In the genomic region with DNA sequence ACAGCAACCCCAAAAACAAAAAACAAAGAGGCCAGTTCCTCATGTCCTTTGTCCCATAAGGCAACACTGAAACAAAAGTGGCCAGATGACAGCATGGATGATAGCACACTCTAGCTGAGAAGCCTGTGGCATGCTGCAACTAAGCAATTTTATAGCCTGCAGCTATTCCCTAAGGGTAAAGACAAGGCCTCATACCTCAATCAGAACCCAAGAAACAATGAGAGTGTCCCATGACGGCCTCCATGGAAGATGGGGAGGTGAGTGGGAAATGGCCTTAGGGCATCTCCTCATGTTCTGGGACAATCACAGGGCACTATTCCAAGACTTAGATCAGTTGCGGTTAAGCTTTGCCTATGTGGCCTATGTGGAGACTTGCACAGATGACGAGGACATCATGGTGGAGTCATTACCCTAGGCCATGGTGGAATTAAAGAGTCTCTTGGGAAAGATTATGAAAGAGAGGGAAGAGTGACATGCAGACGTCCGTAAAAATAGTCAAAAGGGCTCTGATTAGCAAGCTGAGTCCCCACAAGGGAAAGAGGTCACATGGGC, we compare ENCODE assay signal across 25 cellular contexts.
"Had no signal": no experiment of that assay in that cellular context is flagged by ENCODE, and none has a peak within 500 bp of the region (broad histone marks: within the 10 kb centered on the region; RNA-seq: fewer than 3 reads in every experiment).

No MANE protein-coding gene starts in this region.

- H3K9me3 ChIP-seq: left ventricle myocardium inferior, mucosa of descending colon, ovary, prostate gland, sigmoid colon, suprapubic skin, thoracic aorta, tibial artery, uterus had no signal

- H3K36me3 Mint-ChIP-seq: natural killer cell treated with Interleukin-12 subunit alpha and Interleukin-12 subunit beta and Interleukin-15 and Interleukin-18, amount 100 ng/mL, for 72 hours; stimulated activated effector memory CD8-positive, alpha-beta T cell treated with anti-CD3 and anti-CD28 coated beads, Interleukin-12 subunit alpha, Interleukin-12 subunit beta, amount 100 ng/mL, for 72 hours; type B pancreatic cell had no signal

- H3K9me3 Mint-ChIP-seq: immature natural killer cell; natural killer cell treated with Interleukin-12 subunit alpha and Interleukin-12 subunit beta and Interleukin-15 and Interleukin-18, amount 100 ng/mL, for 72 hours; stimulated activated effector memory CD8-positive, alpha-beta T cell treated with anti-CD3 and anti-CD28 coated beads, Interleukin-12 subunit alpha, Interleukin-12 subunit beta, amount 100 ng/mL, for 72 hours; stimulated activated naive CD8-positive, alpha-beta T cell treated with anti-CD3 and anti-CD28 coated beads, Interleukin-15, Interleukin-2, amounts not matched to agents 100 ng/mL and 50 ng/mL, for 24 hours; type B pancreatic cell had no signal

- ATAC-seq: mucosa of descending colon; naive thymus-derived CD4-positive, alpha-beta T cell; natural killer cell treated with Interleukin-12 subunit alpha and Interleukin-12 subunit beta and Interleukin-15 and Interleukin-18, amount 100 ng/mL, for 72 hours; right cardiac atrium; stimulated activated effector memory CD8-positive, alpha-beta T cell treated with anti-CD3 and anti-CD28 coated beads, Interleukin-12 subunit alpha, Interleukin-12 subunit beta, amount 100 ng/mL, for 72 hours had no signal

- H3K4me1 Mint-ChIP-seq: immature natural killer cell; stimulated activated effector memory CD8-positive, alpha-beta T cell treated with anti-CD3 and anti-CD28 coated beads, Interleukin-12 subunit alpha, Interleukin-12 subunit beta, amount 100 ng/mL, for 72 hours had no signal

- H3K27ac Mint-ChIP-seq: immature natural killer cell; naive thymus-derived CD4-positive, alpha-beta T cell; stimulated activated effector memory CD8-positive, alpha-beta T cell treated with anti-CD3 and anti-CD28 coated beads, Interleukin-12 subunit alpha, Interleukin-12 subunit beta, amount 100 ng/mL, for 72 hours; stimulated activated naive CD8-positive, alpha-beta T cell treated with anti-CD3 and anti-CD28 coated beads, Interleukin-15, Interleukin-2, amounts not matched to agents 100 ng/mL and 50 ng/mL, for 24 hours; type B pancreatic cell had no signal

- H3K27me3 Mint-ChIP-seq: natural killer cell treated with Interleukin-12 subunit alpha and Interleukin-12 subunit beta and Interleukin-15 and Interleukin-18, amount 100 ng/mL, for 72 hours; stimulated activated naive CD8-positive, alpha-beta T cell treated with anti-CD3 and anti-CD28 coated beads, Interleukin-15, Interleukin-2, amounts not matched to agents 100 ng/mL and 50 ng/mL, for 24 hours; type B pancreatic cell had no signal

- H3K27me3 ChIP-seq: ovary, sigmoid colon, spleen, suprapubic skin, tibial artery, uterus had no signal

- H3K4me3 ChIP-seq: left ventricle myocardium inferior, lung, mucosa of descending colon, ovary, prostate gland, sigmoid colon, spleen, suprapubic skin, thoracic aorta, tibial artery, uterus had no signal

- DNase-seq: hypothalamus; immature natural killer cell; islet precursor cell; left ventricle myocardium inferior; midbrain; mucosa of descending colon; naive thymus-derived CD4-positive, alpha-beta T cell; ovary; retina; right cardiac atrium; sigmoid colon; small intestine; spleen; stimulated activated CD4-positive, alpha-beta T cell treated with anti-CD3 and anti-CD28 coated beads, Interleukin-4, amount 100 ng/mL, for 24 hours; stimulated activated naive CD4-positive, alpha-beta T cell; tibial artery; uterus had no signal

- H3K4me3 Mint-ChIP-seq: immature natural killer cell; naive thymus-derived CD4-positive, alpha-beta T cell; natural killer cell treated with Interleukin-12 subunit alpha and Interleukin-12 subunit beta and Interleukin-15 and Interleukin-18, amount 100 ng/mL, for 72 hours; stimulated activated effector memory CD8-positive, alpha-beta T cell treated with anti-CD3 and anti-CD28 coated beads, Interleukin-12 subunit alpha, Interleukin-12 subunit beta, amount 100 ng/mL, for 72 hours; stimulated activated naive CD8-positive, alpha-beta T cell treated with anti-CD3 and anti-CD28 coated beads, Interleukin-15, Interleukin-2, amounts not matched to agents 100 ng/mL and 50 ng/mL, for 24 hours; type B pancreatic cell had no signal

- H3K4me1 ChIP-seq: left ventricle myocardium inferior, prostate gland, sigmoid colon, suprapubic skin, tibial artery, uterus had no signal

- H3K27ac ChIP-seq: left ventricle myocardium inferior, ovary, prostate gland, sigmoid colon, spleen, suprapubic skin, thoracic aorta, tibial artery, uterus had no signal
